ENCODE assay signal across 20 cellular contexts in the genomic region with DNA sequence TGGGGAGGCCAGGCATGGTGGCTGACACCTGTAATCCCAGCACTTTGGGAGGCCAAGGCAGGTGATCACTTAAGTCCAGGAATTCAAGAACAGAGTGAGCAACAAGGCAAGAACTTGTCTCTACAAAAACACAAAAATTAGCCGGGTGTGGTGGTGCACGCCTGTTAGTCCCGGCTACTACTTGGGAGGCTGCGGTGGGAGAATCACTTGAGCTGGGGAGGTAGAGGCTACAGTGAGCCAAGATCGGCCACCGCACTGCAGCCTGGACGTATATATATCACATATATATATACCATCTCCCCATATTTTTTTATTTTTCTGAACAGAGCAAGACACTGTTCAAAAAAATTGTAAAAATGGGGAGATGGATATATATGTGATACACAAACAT.
"Had no signal": no experiment of that assay in that cellular context is flagged by ENCODE, and none has a peak within 500 bp of the region (broad histone marks: within the 10 kb centered on the region; RNA-seq: fewer than 3 reads in every experiment).

No MANE protein-coding gene starts in this region.

- H3K36me3 Mint-ChIP-seq: activated naive CD4-positive, alpha-beta T cell treated with anti-CD3 and anti-CD28 coated beads, Interleukin-2, amount 50 U/mL, for 24 hours; mesothelial cell of epicardium had no signal

- H3K9me3 Mint-ChIP-seq: activated CD4-positive, alpha-beta T cell treated with anti-CD3 and anti-CD28 coated beads, Interleukin-2, amount 10 ng/mL, durations not matched to agents 24 days and 14 days; activated CD8-positive, alpha-beta T cell treated with anti-CD3 and anti-CD28 coated beads for 36 hours; activated naive CD4-positive, alpha-beta T cell treated with anti-CD3 and anti-CD28 coated beads, Interleukin-2, amount 50 U/mL, for 24 hours; activated T-helper 1 cell treated with anti-CD3 and anti-CD28 coated beads, Interleukin-12 subunit alpha, Interleukin-12 subunit beta, Interleukin-2, Interleukin-4 antibody, amounts not matched to agents 30 ng/mL and 10 ng/mL and 1 ng/mL, durations not matched to agents 14 hours and 24 hours and 36 hours; mesothelial cell of epicardium; nephron; stimulated activated naive CD8-positive, alpha-beta T cell treated with anti-CD3 and anti-CD28 coated beads, Interleukin-15, amount 100 ng/mL, for 72 hours; T-helper 1 cell treated with Interleukin-12 subunit alpha and Interleukin-12 subunit beta and Interleukin-4 antibody, amounts not matched to agents 30 μg/mL and 1 μg/mL, for 36 hours had no signal

- H3K4me3 Mint-ChIP-seq: activated CD4-positive, alpha-beta T cell treated with anti-CD3 and anti-CD28 coated beads, Interleukin-2, amount 10 ng/mL, durations not matched to agents 24 days and 14 days; activated CD8-positive, alpha-beta T cell treated with anti-CD3 and anti-CD28 coated beads for 36 hours; activated naive CD4-positive, alpha-beta T cell treated with anti-CD3 and anti-CD28 coated beads, Interleukin-2, amount 50 U/mL, for 24 hours; activated T-helper 1 cell treated with anti-CD3 and anti-CD28 coated beads, Interleukin-12 subunit alpha, Interleukin-12 subunit beta, Interleukin-2, Interleukin-4 antibody, amounts not matched to agents 30 ng/mL and 10 ng/mL and 1 ng/mL, durations not matched to agents 14 hours and 24 hours and 36 hours; mesothelial cell of epicardium; nephron; T-helper 1 cell treated with Interleukin-12 subunit alpha and Interleukin-12 subunit beta and Interleukin-4 antibody, amounts not matched to agents 30 μg/mL and 1 μg/mL, for 36 hours had no signal

- H3K36me3 ChIP-seq: esophagus squamous epithelium, gastroesophageal sphincter, heart left ventricle, pancreas, tibial artery had no signal

- H3K27me3 Mint-ChIP-seq: activated naive CD4-positive, alpha-beta T cell treated with anti-CD3 and anti-CD28 coated beads, Interleukin-2, amount 50 U/mL, for 24 hours; stimulated activated naive CD8-positive, alpha-beta T cell treated with anti-CD3 and anti-CD28 coated beads, Interleukin-15, amount 100 ng/mL, for 72 hours had no signal

- H3K27me3 ChIP-seq: body of pancreas, esophagus squamous epithelium, gastroesophageal sphincter, heart left ventricle, pancreas, tibial artery had no signal

- H3K9me3 ChIP-seq: body of pancreas, esophagus squamous epithelium, gastroesophageal sphincter, heart left ventricle, pancreas, psoas muscle, tibial artery had no signal

- ATAC-seq: body of pancreas had no signal

- H3K27ac Mint-ChIP-seq: activated CD4-positive, alpha-beta T cell treated with anti-CD3 and anti-CD28 coated beads, Interleukin-2, amount 10 ng/mL, durations not matched to agents 24 days and 14 days; activated T-helper 1 cell treated with anti-CD3 and anti-CD28 coated beads, Interleukin-12 subunit alpha, Interleukin-12 subunit beta, Interleukin-2, Interleukin-4 antibody, amounts not matched to agents 30 ng/mL and 10 ng/mL and 1 ng/mL, durations not matched to agents 14 hours and 24 hours and 36 hours; mesothelial cell of epicardium; nephron had no signal

- DNase-seq: activated gamma-delta T cell; anterior cingulate cortex; dermis blood vessel endothelial cell; esophagus squamous epithelium; psoas muscle; stimulated activated CD4-positive, alpha-beta T cell treated with anti-CD3 and anti-CD28 coated beads, Interleukin-12 subunit alpha, Interleukin-12 subunit beta, amount 100 ng/mL, for 4 hours; tibial artery had no signal

- H3K4me3 ChIP-seq: body of pancreas, esophagus squamous epithelium, gastroesophageal sphincter, heart left ventricle, lung, pancreas, psoas muscle, tibial artery had no signal

- H3K4me1 ChIP-seq: body of pancreas had no signal

- H3K27ac ChIP-seq: body of pancreas, gastroesophageal sphincter, heart left ventricle, pancreas, psoas muscle, tibial artery had no signal
